1 cellular context compared by ENCODE assay signal in genomic region chr19:47707135-47707925, GRCh38.
TF ChIP-seq lines count a peak whose summit lies in the region.

No MANE protein-coding gene starts in this region.

TF ChIP-seq in K562, 482 proteins besides CTCF, POLR2A, EP300 and RAD21 (continued from another document and continues in another):
- TF ChIP-seq, protein P1, sequence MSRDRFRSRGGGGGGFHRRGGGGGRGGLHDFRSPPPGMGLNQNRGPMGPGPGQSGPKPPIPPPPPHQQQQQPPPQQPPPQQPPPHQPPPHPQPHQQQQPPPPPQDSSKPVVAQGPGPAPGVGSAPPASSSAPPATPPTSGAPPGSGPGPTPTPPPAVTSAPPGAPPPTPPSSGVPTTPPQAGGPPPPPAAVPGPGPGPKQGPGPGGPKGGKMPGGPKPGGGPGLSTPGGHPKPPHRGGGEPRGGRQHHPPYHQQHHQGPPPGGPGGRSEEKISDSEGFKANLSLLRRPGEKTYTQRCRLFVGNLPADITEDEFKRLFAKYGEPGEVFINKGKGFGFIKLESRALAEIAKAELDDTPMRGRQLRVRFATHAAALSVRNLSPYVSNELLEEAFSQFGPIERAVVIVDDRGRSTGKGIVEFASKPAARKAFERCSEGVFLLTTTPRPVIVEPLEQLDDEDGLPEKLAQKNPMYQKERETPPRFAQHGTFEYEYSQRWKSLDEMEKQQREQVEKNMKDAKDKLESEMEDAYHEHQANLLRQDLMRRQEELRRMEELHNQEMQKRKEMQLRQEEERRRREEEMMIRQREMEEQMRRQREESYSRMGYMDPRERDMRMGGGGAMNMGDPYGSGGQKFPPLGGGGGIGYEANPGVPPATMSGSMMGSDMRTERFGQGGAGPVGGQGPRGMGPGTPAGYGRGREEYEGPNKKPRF (IDR thresholded peaks at IDR 0.05; ENCODE audit: low read depth, low read length): no peak
- TF ChIP-seq ZBTB1 (CRISPR knock-in tag; IDR thresholded peaks at IDR 0.05; ENCODE audit: borderline replicate concordance, low read depth): no peak
- TF ChIP-seq TCF15 (CRISPR knock-in tag; IDR thresholded peaks at IDR 0.05): no peak
- TF ChIP-seq FOXK1 (CRISPR knock-in tag; IDR thresholded peaks at IDR 0.05; ENCODE audit: borderline replicate concordance): no peak
- TF ChIP-seq LCOR (CRISPR knock-in tag; IDR thresholded peaks at IDR 0.05): no peak
- TF ChIP-seq YY1 (IDR thresholded peaks at IDR 0.05; ENCODE audit: borderline replicate concordance in 1 of 3, control insufficient read depth in 1 of 3, extremely low read depth in 1 of 3, insufficient read depth in 3 of 3, insufficient read length in 1 of 3, insufficient replicate concordance in 2 of 3, low read depth in 1 of 3, low read length in 2 of 3): peak in 2 of 3 experiments; percentile 21 to 31
- no peak for TF ChIP-seq RBM17 (IDR thresholded peaks at IDR 0.05; ENCODE audit: borderline replicate concordance, low read depth, low read length)
- no peak for TF ChIP-seq ZC3H8 (IDR thresholded peaks at IDR 0.05)
- TF ChIP-seq, protein P2, sequence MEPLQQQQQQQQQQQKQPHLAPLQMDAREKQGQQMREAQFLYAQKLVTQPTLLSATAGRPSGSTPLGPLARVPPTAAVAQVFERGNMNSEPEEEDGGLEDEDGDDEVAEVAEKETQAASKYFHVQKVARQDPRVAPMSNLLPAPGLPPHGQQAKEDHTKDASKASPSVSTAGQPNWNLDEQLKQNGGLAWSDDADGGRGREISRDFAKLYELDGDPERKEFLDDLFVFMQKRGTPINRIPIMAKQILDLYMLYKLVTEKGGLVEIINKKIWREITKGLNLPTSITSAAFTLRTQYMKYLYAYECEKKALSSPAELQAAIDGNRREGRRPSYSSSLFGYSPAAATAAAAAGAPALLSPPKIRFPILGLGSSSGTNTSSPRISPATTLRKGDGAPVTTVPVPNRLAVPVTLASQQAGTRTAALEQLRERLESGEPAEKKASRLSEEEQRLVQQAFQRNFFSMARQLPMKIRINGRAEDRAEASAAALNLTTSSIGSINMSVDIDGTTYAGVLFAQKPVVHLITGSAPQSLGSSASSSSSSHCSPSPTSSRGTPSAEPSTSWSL (CRISPR knock-in tag; IDR thresholded peaks at IDR 0.05; ENCODE audit: borderline replicate concordance): no peak
- TF ChIP-seq TEAD2 (tag; IDR thresholded peaks at IDR 0.05): no peak
- TF ChIP-seq THRAP3 (IDR thresholded peaks at IDR 0.05; ENCODE audit: borderline replicate concordance): no peak
- no peak for TF ChIP-seq ZNF395 (CRISPR knock-in tag; IDR thresholded peaks at IDR 0.05)
- TF ChIP-seq ZBTB11 (CRISPR knock-in tag; IDR thresholded peaks at IDR 0.05): peak in 2 of 3 experiments; percentile 72 to 96; a peak in 4 of 6 replicates
- no peak for TF ChIP-seq BRCA1 (IDR thresholded peaks at IDR 0.05)
- no peak for TF ChIP-seq BRCA1 (CRISPR knock-in tag; IDR thresholded peaks at IDR 0.05)
- TF ChIP-seq, protein P3, sequence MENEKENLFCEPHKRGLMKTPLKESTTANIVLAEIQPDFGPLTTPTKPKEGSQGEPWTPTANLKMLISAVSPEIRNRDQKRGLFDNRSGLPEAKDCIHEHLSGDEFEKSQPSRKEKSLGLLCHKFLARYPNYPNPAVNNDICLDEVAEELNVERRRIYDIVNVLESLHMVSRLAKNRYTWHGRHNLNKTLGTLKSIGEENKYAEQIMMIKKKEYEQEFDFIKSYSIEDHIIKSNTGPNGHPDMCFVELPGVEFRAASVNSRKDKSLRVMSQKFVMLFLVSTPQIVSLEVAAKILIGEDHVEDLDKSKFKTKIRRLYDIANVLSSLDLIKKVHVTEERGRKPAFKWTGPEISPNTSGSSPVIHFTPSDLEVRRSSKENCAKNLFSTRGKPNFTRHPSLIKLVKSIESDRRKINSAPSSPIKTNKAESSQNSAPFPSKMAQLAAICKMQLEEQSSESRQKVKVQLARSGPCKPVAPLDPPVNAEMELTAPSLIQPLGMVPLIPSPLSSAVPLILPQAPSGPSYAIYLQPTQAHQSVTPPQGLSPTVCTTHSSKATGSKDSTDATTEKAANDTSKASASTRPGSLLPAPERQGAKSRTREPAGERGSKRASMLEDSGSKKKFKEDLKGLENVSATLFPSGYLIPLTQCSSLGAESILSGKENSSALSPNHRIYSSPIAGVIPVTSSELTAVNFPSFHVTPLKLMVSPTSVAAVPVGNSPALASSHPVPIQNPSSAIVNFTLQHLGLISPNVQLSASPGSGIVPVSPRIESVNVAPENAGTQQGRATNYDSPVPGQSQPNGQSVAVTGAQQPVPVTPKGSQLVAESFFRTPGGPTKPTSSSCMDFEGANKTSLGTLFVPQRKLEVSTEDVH (IDR thresholded peaks at IDR 0.05; ENCODE audit: low read depth, partially characterized antibody): no peak
- no peak for TF ChIP-seq ZNF316 (IDR thresholded peaks at IDR 0.05)
- TF ChIP-seq PTTG1 (tag; IDR thresholded peaks at IDR 0.05; ENCODE audit: low read depth): no peak
- TF ChIP-seq, protein P4, sequence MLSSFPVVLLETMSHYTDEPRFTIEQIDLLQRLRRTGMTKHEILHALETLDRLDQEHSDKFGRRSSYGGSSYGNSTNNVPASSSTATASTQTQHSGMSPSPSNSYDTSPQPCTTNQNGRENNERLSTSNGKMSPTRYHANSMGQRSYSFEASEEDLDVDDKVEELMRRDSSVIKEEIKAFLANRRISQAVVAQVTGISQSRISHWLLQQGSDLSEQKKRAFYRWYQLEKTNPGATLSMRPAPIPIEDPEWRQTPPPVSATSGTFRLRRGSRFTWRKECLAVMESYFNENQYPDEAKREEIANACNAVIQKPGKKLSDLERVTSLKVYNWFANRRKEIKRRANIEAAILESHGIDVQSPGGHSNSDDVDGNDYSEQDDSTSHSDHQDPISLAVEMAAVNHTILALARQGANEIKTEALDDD (IDR thresholded peaks at IDR 0.05): no peak
- TF ChIP-seq PURB (CRISPR knock-in tag; IDR thresholded peaks at IDR 0.05; ENCODE audit: low read depth): no peak
- no peak for TF ChIP-seq POLR2B (IDR thresholded peaks at IDR 0.05; ENCODE audit: low read depth, partially characterized antibody)
- no peak for TF ChIP-seq RERE (CRISPR knock-in tag; IDR thresholded peaks at IDR 0.05; ENCODE audit: borderline replicate concordance)
- no peak for TF ChIP-seq ZNF699 (CRISPR knock-in tag; IDR thresholded peaks at IDR 0.05; ENCODE audit: insufficient replicate concordance)
- no peak for TF ChIP-seq ZNF696 (CRISPR knock-in tag; conservative IDR thresholded peaks at IDR 0.05)
- TF ChIP-seq HMG20A (CRISPR knock-in tag; conservative IDR thresholded peaks at IDR 0.05): no peak
- TF ChIP-seq FOXP1 (CRISPR knock-in tag; IDR thresholded peaks at IDR 0.05): no peak
- no peak for TF ChIP-seq FOXK2 (conservative IDR thresholded peaks at IDR 0.05 in 1 of 2, IDR thresholded peaks at IDR 0.05 in 1 of 2; ENCODE audit: low read depth in 2 of 2)
- no peak for TF ChIP-seq SNRNP70 (optimal IDR thresholded peaks at IDR 0.05; ENCODE audit: low read depth, low read length)
